ENCODE assay signal across 25 cellular contexts in genomic region chr20:61778485-61778863, GRCh38.
A peak's percentile ranks its signal among the peaks of the same experiment; 100 is the strongest.
DNase-seq lines count a peak whose midpoint lies in the region; FAIRE-seq and TF ChIP-seq lines count a peak whose summit lies in the region.
"Had no signal": no experiment of that assay in that cellular context is flagged by ENCODE, and none has a peak within 500 bp of the region (broad histone marks: within the 10 kb centered on the region; RNA-seq: fewer than 3 reads in every experiment).

No MANE protein-coding gene starts in this region.

- peaks cover 1% of the 10 kb centered on the region for H3K36me3 Mint-ChIP-seq in chondrocyte (ENCODE audit: low read depth)
- H3K36me3 Mint-ChIP-seq: CD4-positive, CD25-positive, alpha-beta regulatory T cell; CD8-positive, alpha-beta T cell had no signal

- intact Hi-C loops in posterior vena cava (cut with DNase I): no loop called here

- DNase-seq in HTR-8/SVneo (ENCODE audit: insufficient read length, low spot score): no peak
- DNase-seq in chondrocyte (ENCODE audit: low spot score): peak; percentile 59
- peak; percentile 29 for DNase-seq in posterior vena cava (ENCODE audit: low spot score)
- no peak for DNase-seq in iPS-NIHi7 (ENCODE audit: extremely low spot score)
- no peak for DNase-seq in NCI-H1417 (lab: John Stamatoyannopoulos, UW)
- no peak for DNase-seq in D721Med (ENCODE audit: insufficient read length, low spot score)
- DNase-seq: 8988T; ACHN; AML-193; BE2C; Caco-2; CD4-positive, CD25-positive, alpha-beta regulatory T cell; CD8-positive, alpha-beta T cell; DMS 273 treated with DMSO at 0.1 percent for 48 hours; DMS79; EL; GDM1; GM23248; H9 had no signal

- peaks cover 8% of the 10 kb centered on the region; the same call in 1 of the 2 replicates for H3K9me3 ChIP-seq in BLaER1
- H3K9me3 ChIP-seq: A549, BE2C, Caco-2 had no signal

- H3K36me3 ChIP-seq in BLaER1: no peaks in the 10 kb centered on the region
- H3K36me3 ChIP-seq: BE2C had no signal

- H3K4me3 Mint-ChIP-seq in chondrocyte (ENCODE audit: unreplicated experiment): no peak overlapping the region
- H3K4me3 Mint-ChIP-seq: CD4-positive, CD25-positive, alpha-beta regulatory T cell; CD8-positive, alpha-beta T cell; H9 had no signal

- no peak overlapping the region for H3K27ac ChIP-seq in BLaER1
- H3K27ac ChIP-seq: A549, C4-2B, GM23248 had no signal

- peaks cover 23% of the 10 kb centered on the region for H3K4me1 ChIP-seq in BLaER1
- H3K4me1 ChIP-seq: A549, BE2C, Caco-2 had no signal

- H3K27ac Mint-ChIP-seq in chondrocyte (ENCODE audit: unreplicated experiment): no peak overlapping the region
- H3K27ac Mint-ChIP-seq: CD8-positive, alpha-beta T cell; H9 had no signal

- no peak overlapping the region for H3K4me3 ChIP-seq in BLaER1
- H3K4me3 ChIP-seq: A549, GM12878, GM23248 had no signal

- no peaks in the 10 kb centered on the region for H3K4me1 Mint-ChIP-seq in chondrocyte (ENCODE audit: low read depth)
- H3K4me1 Mint-ChIP-seq: CD4-positive, CD25-positive, alpha-beta regulatory T cell; H9 had no signal

- H3K9ac ChIP-seq in BLaER1: no peak overlapping the region
- H3K9ac ChIP-seq: GM23248 had no signal

- no peaks in the 10 kb centered on the region for H4K20me1 ChIP-seq in BLaER1

- H3K4me2 ChIP-seq in BLaER1: peak overlapping the region; percentile 44
- H3K4me2 ChIP-seq: A549 had no signal

- FAIRE-seq in HTR-8/SVneo (lab: Jason Lieb, UNC) (peak; percentile 42), D721Med (lab: Jason Lieb, UNC) (no peak)
- FAIRE-seq: A549, GM12878, GM18507, H1 had no signal

- no peaks in the 10 kb centered on the region for H3K27me3 ChIP-seq in BLaER1
- H3K27me3 ChIP-seq: BE2C had no signal

- peaks cover 16% of the 10 kb centered on the region for H3K9me3 Mint-ChIP-seq in chondrocyte (ENCODE audit: low read depth)

- H3K27me3 Mint-ChIP-seq in chondrocyte (ENCODE audit: low read depth): peaks cover 3% of the 10 kb centered on the region

- TF ChIP-seq CTCF in chondrocyte (IDR thresholded peaks at IDR 0.05) (no peak), D721Med (IDR thresholded peaks at IDR 0.05; ENCODE audit: insufficient read depth, missing control alignments) (no peak)

Comparison
In these comparisons a context has a peak if more than half of its experiments do, and no peak if none do; other contexts are left out.
1. DNase-seq: peak in chondrocyte (single experiment) and posterior vena cava (single experiment); none in HTR-8/SVneo (single experiment), iPS-NIHi7 (single experiment), NCI-H1417 (0 of 3) and D721Med (single experiment).